Comparison of ENCODE assay signal across 19 cellular contexts in genomic region chr6:108710046-108710445, GRCh38.
"Had no signal": no experiment of that assay in that cellular context is flagged by ENCODE, and none has a peak within 500 bp of the region (broad histone marks: within the 10 kb centered on the region; RNA-seq: fewer than 3 reads in every experiment).

No MANE protein-coding gene starts in this region.

- H3K27me3 ChIP-seq: ovary, right lobe of liver, tibial artery had no signal

- DNase-seq: caudate nucleus; effector CD4-positive, alpha-beta T cell; erythroblast; kidney; left cardiac atrium; left ventricle myocardium inferior; lower lobe of right lung; naive thymus-derived CD8-positive, alpha-beta T cell; nucleus accumbens; ovary; right lobe of liver; stimulated activated CD4-positive, alpha-beta T cell treated with anti-CD3 and anti-CD28 coated beads, Interleukin-2, amount 100 ng/mL, for 24 hours; stimulated activated naive CD4-positive, alpha-beta T cell treated with Interleukin-2 at 50 U/mL for 16 hours; tibial artery had no signal

- H3K27me3 Mint-ChIP-seq: naive thymus-derived CD8-positive, alpha-beta T cell had no signal

- H3K9me3 Mint-ChIP-seq: endodermal cell, memory B cell had no signal

- H3K27ac Mint-ChIP-seq: endodermal cell; naive thymus-derived CD8-positive, alpha-beta T cell had no signal

- H3K4me3 Mint-ChIP-seq: endodermal cell; memory B cell; naive thymus-derived CD8-positive, alpha-beta T cell; neural crest cell had no signal

- H3K36me3 ChIP-seq: left ventricle myocardium inferior, lower lobe of right lung, ovary, right lobe of liver, tibial artery had no signal

- H3K9me3 ChIP-seq: left ventricle myocardium inferior, lower lobe of right lung, ovary, right lobe of liver, tibial artery had no signal

- H3K27ac ChIP-seq: coronary artery, left ventricle myocardium inferior, lower lobe of right lung, ovary, right lobe of liver, tibial artery had no signal

- H3K4me3 ChIP-seq: coronary artery, left ventricle myocardium inferior, lower lobe of right lung, ovary, right lobe of liver, skin epidermis, tibial artery had no signal
